ENCODE assay signal across 14 cellular contexts in genomic region chr12:96242597-96242996, GRCh38. TPM values are rescaled to one million over a fixed set of nuclear protein-coding genes. Genes with fewer than 3 reads are reported as not detected.
A peak's percentile ranks its signal among the peaks of the same experiment; 100 is the strongest.
DNase-seq lines count a peak whose midpoint lies in the region; ATAC-seq and TF ChIP-seq lines count a peak whose summit lies in the region.
"Had no signal": no experiment of that assay in that cellular context is flagged by ENCODE, and none has a peak within 500 bp of the region (broad histone marks: within the 10 kb centered on the region; RNA-seq: fewer than 3 reads in every experiment).

No MANE protein-coding gene starts in this region.

- peaks cover 28 to 60% (median 42%) of the 10 kb centered on the region in 4 donors for H3K4me1 Mint-ChIP-seq in CD4-positive, CD25-positive, alpha-beta regulatory T cell
- H3K4me1 Mint-ChIP-seq in endothelial cell (ENCODE audit: unreplicated experiment) (peaks cover 54% of the 10 kb centered on the region), osteocyte (ENCODE audit: unreplicated experiment) (peaks cover 55% of the 10 kb centered on the region)

- no peak for ATAC-seq in CD4-positive, CD25-positive, alpha-beta regulatory T cell (ENCODE audit: low read depth in 2 of 2)
- ATAC-seq in SK-N-SH treated with all-trans-retinoic acid at 6 μM for 48 hours (no peak), HG02973 (IDR thresholded peaks at IDR 0.05; ENCODE audit: unreplicated experiment) (no peak)
- ATAC-seq: PC-3 had no signal

- peaks cover 46% of the 10 kb centered on the region for H3K36me3 ChIP-seq in CD4-positive, CD25-positive, alpha-beta regulatory T cell (ENCODE audit: control insufficient read depth, insufficient read depth, low read length)

- no peaks in the 10 kb centered on the region for H3K9me3 ChIP-seq in CD4-positive, CD25-positive, alpha-beta regulatory T cell (ENCODE audit: control insufficient read depth in 2 of 2, low read length in 2 of 2)

- H3K27me3 ChIP-seq in CD4-positive, CD25-positive, alpha-beta regulatory T cell (ENCODE audit: control insufficient read depth, insufficient read depth, low read length), result no peaks in the 10 kb centered on the region

- H3K27me3 Mint-ChIP-seq in CD4-positive, CD25-positive, alpha-beta regulatory T cell, result no peaks in the 10 kb centered on the region
- H3K27me3 Mint-ChIP-seq in endothelial cell (ENCODE audit: unreplicated experiment) (peaks cover 19% of the 10 kb centered on the region), osteocyte (ENCODE audit: unreplicated experiment) (no peaks in the 10 kb centered on the region)
- H3K27me3 Mint-ChIP-seq: activated naive CD8-positive, alpha-beta T cell treated with anti-CD3 and anti-CD28 coated beads, Interleukin-2, amount 10 ng/mL, durations not matched to agents 7 days and 5 days; progenitor cell of endocrine pancreas had no signal

- peaks cover 22% of the 10 kb centered on the region for H3K36me3 Mint-ChIP-seq in CD4-positive, CD25-positive, alpha-beta regulatory T cell
- peaks cover 55% of the 10 kb centered on the region for H3K36me3 Mint-ChIP-seq in endothelial cell (ENCODE audit: low read depth, unreplicated experiment)
- H3K36me3 Mint-ChIP-seq in osteocyte (ENCODE audit: unreplicated experiment), result peaks cover 16% of the 10 kb centered on the region

- H3K4me3 Mint-ChIP-seq in CD4-positive, CD25-positive, alpha-beta regulatory T cell, result peak overlapping the region in 3 of 4 donors; percentile 47 to 58 (median 47)
- peak overlapping the region; percentile 6 for H3K4me3 Mint-ChIP-seq in endothelial cell (ENCODE audit: unreplicated experiment)
- H3K4me3 Mint-ChIP-seq in osteocyte (ENCODE audit: unreplicated experiment), result no peak overlapping the region
- H3K4me3 Mint-ChIP-seq: activated naive CD8-positive, alpha-beta T cell treated with anti-CD3 and anti-CD28 coated beads, Interleukin-2, amount 10 ng/mL, durations not matched to agents 7 days and 5 days had no signal

- H3K27ac Mint-ChIP-seq in CD4-positive, CD25-positive, alpha-beta regulatory T cell, result peak overlapping the region; percentile 76 to 82 (median 80)
- H3K27ac Mint-ChIP-seq in endothelial cell (ENCODE audit: unreplicated experiment) (peak overlapping the region; percentile 72), osteocyte (ENCODE audit: unreplicated experiment) (peak overlapping the region; percentile 80)
- H3K27ac Mint-ChIP-seq: progenitor cell of endocrine pancreas had no signal

- peaks cover 35% of the 10 kb centered on the region for H3K4me1 ChIP-seq in CD4-positive, CD25-positive, alpha-beta regulatory T cell (ENCODE audit: control insufficient read depth, insufficient read depth, low read length, poor library complexity, severe bottlenecking)

- H3K9me3 Mint-ChIP-seq in CD4-positive, CD25-positive, alpha-beta regulatory T cell, result peaks cover 0 to 4% (median 0%) of the 10 kb centered on the region in 7 donors
- H3K9me3 Mint-ChIP-seq in endothelial cell (ENCODE audit: unreplicated experiment) (no peaks in the 10 kb centered on the region), osteocyte (ENCODE audit: unreplicated experiment) (no peaks in the 10 kb centered on the region)
- H3K9me3 Mint-ChIP-seq: activated naive CD8-positive, alpha-beta T cell treated with anti-CD3 and anti-CD28 coated beads, Interleukin-2, amount 10 ng/mL, durations not matched to agents 7 days and 5 days had no signal

- no peak overlapping the region for H3K4me3 ChIP-seq in CD4-positive, CD25-positive, alpha-beta regulatory T cell (ENCODE audit: low read depth, low read length)

- peak overlapping the region; percentile 87 for H3K27ac ChIP-seq in CD4-positive, CD25-positive, alpha-beta regulatory T cell (ENCODE audit: insufficient read depth, low read length, poor library complexity, severe bottlenecking)
- H3K27ac ChIP-seq: epithelial cell of prostate, VCaP had no signal

- no peak for DNase-seq in CD4-positive, CD25-positive, alpha-beta regulatory T cell
- peak; percentile 43 for DNase-seq in OCI-M1 (lab: John Stamatoyannopoulos, UW)
- no peak for DNase-seq in endothelial cell (ENCODE audit: low spot score)
- no peak for DNase-seq in osteocyte (ENCODE audit: extremely low spot score, unreplicated experiment)
- DNase-seq in activated CD4-positive, CD25-positive, alpha-beta regulatory T cell treated with anti-CD3 and anti-CD28 coated beads, Interleukin-2, amount 50 U/mL, for 72 hours, result no peak
- DNase-seq in D341Med (ENCODE audit: low spot score), result no peak
- DNase-seq: activated naive CD8-positive, alpha-beta T cell treated with anti-CD3 and anti-CD28 coated beads, Interleukin-2, amount 10 ng/mL, durations not matched to agents 7 days and 5 days; NCI-H187 treated with DMSO at 0.1 percent for 48 hours; PC-3 had no signal

- TF ChIP-seq CTCF in endothelial cell (IDR thresholded peaks at IDR 0.05; ENCODE audit: unreplicated experiment) (no peak), osteocyte (IDR thresholded peaks at IDR 0.05) (no peak)

TF ChIP-seq in SK-N-SH treated with all-trans-retinoic acid at 6 μM for 48 hours, 23 proteins besides CTCF, POLR2A, EP300 and RAD21:
- TF ChIP-seq ZNF565 (CRISPR knock-in tag; conservative IDR thresholded peaks at IDR 0.05; ENCODE audit: low read depth) (no peak), ZNF8 (CRISPR knock-in tag; IDR thresholded peaks at IDR 0.05) (no peak), ZFP3 (CRISPR knock-in tag; IDR thresholded peaks at IDR 0.05) (no peak), CSDC2 (CRISPR knock-in tag; IDR thresholded peaks at IDR 0.05) (no peak), ZFP30 (CRISPR knock-in tag; IDR thresholded peaks at IDR 0.05) (no peak), ZNF70 (CRISPR knock-in tag; IDR thresholded peaks at IDR 0.05) (no peak), SNAI2 (CRISPR knock-in tag; IDR thresholded peaks at IDR 0.05) (no peak), CREB5 (CRISPR knock-in tag; IDR thresholded peaks at IDR 0.05; ENCODE audit: low read depth) (no peak), RARB (CRISPR knock-in tag; IDR thresholded peaks at IDR 0.05) (no peak), OSR1 (CRISPR knock-in tag; IDR thresholded peaks at IDR 0.05) (no peak), PPARA (CRISPR knock-in tag; IDR thresholded peaks at IDR 0.05; ENCODE audit: borderline replicate concordance) (no peak)
- TF ChIP-seq, protein P1, sequence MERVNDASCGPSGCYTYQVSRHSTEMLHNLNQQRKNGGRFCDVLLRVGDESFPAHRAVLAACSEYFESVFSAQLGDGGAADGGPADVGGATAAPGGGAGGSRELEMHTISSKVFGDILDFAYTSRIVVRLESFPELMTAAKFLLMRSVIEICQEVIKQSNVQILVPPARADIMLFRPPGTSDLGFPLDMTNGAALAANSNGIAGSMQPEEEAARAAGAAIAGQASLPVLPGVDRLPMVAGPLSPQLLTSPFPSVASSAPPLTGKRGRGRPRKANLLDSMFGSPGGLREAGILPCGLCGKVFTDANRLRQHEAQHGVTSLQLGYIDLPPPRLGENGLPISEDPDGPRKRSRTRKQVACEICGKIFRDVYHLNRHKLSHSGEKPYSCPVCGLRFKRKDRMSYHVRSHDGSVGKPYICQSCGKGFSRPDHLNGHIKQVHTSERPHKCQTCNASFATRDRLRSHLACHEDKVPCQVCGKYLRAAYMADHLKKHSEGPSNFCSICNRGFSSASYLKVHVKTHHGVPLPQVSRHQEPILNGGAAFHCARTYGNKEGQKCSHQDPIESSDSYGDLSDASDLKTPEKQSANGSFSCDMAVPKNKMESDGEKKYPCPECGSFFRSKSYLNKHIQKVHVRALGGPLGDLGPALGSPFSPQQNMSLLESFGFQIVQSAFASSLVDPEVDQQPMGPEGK (CRISPR knock-in tag; IDR thresholded peaks at IDR 0.05; ENCODE audit: borderline replicate concordance), result no peak
TF ChIP-seq in SK-N-SH treated with all-trans-retinoic acid at 6 μM for 48 hours: peak in this region for 0.

RNA-seq across cellular contexts. Expression of gene ELK3, which starts 48.4 kb away (rescaled TPM):
- 84.7 TPM for total RNA-seq in CD4-positive, CD25-positive, alpha-beta regulatory T cell
- polyA plus RNA-seq in CD4-positive, CD25-positive, alpha-beta regulatory T cell, result 10 to 100 TPM; 33.4 to 47.9 (median 38.3) TPM
- 294 TPM for total RNA-seq in endothelial cell (ENCODE audit: unreplicated experiment)
- total RNA-seq in osteocyte, result 49.3 and 49.5 TPM in 2 replicates
